11 cellular contexts compared by ENCODE assay signal in genomic region chr14:52906141-52906601, GRCh38. TPM values are rescaled to one million over a fixed set of nuclear protein-coding genes. Genes with fewer than 3 reads are reported as not detected.
DNase-seq lines count a peak whose midpoint lies in the region; ATAC-seq, FAIRE-seq and TF ChIP-seq lines count a peak whose summit lies in the region.
"Had no signal": no experiment of that assay in that cellular context is flagged by ENCODE, and none has a peak within 500 bp of the region (broad histone marks: within the 10 kb centered on the region; RNA-seq: fewer than 3 reads in every experiment).

No MANE protein-coding gene starts in this region.

- dilution Hi-C loops in mammary epithelial cell (cut with HindIII; ENCODE audit: low sequenced_read_pairs) (no loop called here), keratinocyte (cut with MboI; ENCODE audit: extremely low pct_ligation_motif_present, low sequenced_read_pairs) (no loop called here)

- H3K27me3 ChIP-seq in mammary epithelial cell (ENCODE audit: insufficient read depth, low read length) (no peaks in the 10 kb centered on the region), keratinocyte (ENCODE audit: control insufficient read depth, extremely low read depth, insufficient read depth, low read length) (no peaks in the 10 kb centered on the region), transverse colon (no peaks in the 10 kb centered on the region)

- TF ChIP-seq POLR2A in transverse colon (IDR thresholded peaks at IDR 0.05) = no peak

- FAIRE-seq in keratinocyte (lab: Jason Lieb, UNC) = peak; percentile 71

- H3K4me2 ChIP-seq in mammary epithelial cell (ENCODE audit: insufficient read depth, low read depth, low read length) (peak overlapping the region; percentile 55), keratinocyte (ENCODE audit: control insufficient read depth, extremely low read depth, insufficient read depth, low read depth, low read length) (peak overlapping the region; percentile 87)

- no peaks in the 10 kb centered on the region for H4K20me1 ChIP-seq in mammary epithelial cell (ENCODE audit: insufficient read depth, low read length)
- H4K20me1 ChIP-seq in keratinocyte (ENCODE audit: control insufficient read depth, extremely low read depth, insufficient read depth, low read length) = no peaks in the 10 kb centered on the region

- ATAC-seq in GM19328 (IDR thresholded peaks at IDR 0.05; ENCODE audit: unreplicated experiment) = no peak
- no peak for ATAC-seq in GM18868 (IDR thresholded peaks at IDR 0.05; ENCODE audit: unreplicated experiment)
- ATAC-seq in GM19452 (IDR thresholded peaks at IDR 0.05; ENCODE audit: unreplicated experiment) = no peak
- ATAC-seq: activated T-cell treated with anti-CD3 and anti-CD28 coated beads, Interleukin-2, amount 50 U/mL, for 72 hours; naive thymus-derived CD8-positive, alpha-beta T cell had no signal

- TF ChIP-seq CTCF in mammary epithelial cell (conservative IDR thresholded peaks at IDR 0.05 in 1 of 2, IDR thresholded peaks at IDR 0.05 in 1 of 2; ENCODE audit: extremely low read depth in 1 of 2, insufficient read depth in 1 of 2, low read depth in 1 of 2, low read length in 2 of 2) (no peak), keratinocyte (optimal IDR thresholded peaks at IDR 0.05 in 1 of 3, IDR thresholded peaks at IDR 0.05 in 1 of 3, conservative IDR thresholded peaks at IDR 0.05 in 1 of 3; ENCODE audit: extremely low read depth in 1 of 3, insufficient read depth in 2 of 3, low read length in 3 of 3) (no peak), transverse colon (IDR thresholded peaks at IDR 0.05) (no peak)

- CTCF ChIA-PET in mammary epithelial cell (lab: Charles Lee; ENCODE audit: low non-redundant PET) = interaction anchor here (0.5 to 0.7 kb wide), 3 partner anchors 53 to 1442 kb away, joined by 3 to 7 read pairs (median 4); no protein-coding TSS in a partner anchor

- WGBS in mammary epithelial cell (ENCODE audit: low coverage, missing lambda C conversion rate) = 57% methylated on average over 3 of the region's 3 CpGs
- WGBS in transverse colon (ENCODE audit: low coverage in 1 of 2), 2 donors = 58 to 74% methylated on average over 3 of the region's 3 CpGs

- peaks cover 26% of the 10 kb centered on the region for H3K4me1 ChIP-seq in mammary epithelial cell (ENCODE audit: insufficient read depth, low read length)
- peaks cover 28% of the 10 kb centered on the region for H3K4me1 ChIP-seq in keratinocyte (ENCODE audit: control insufficient read depth, extremely low read depth, insufficient read depth, low read length)
- H3K4me1 ChIP-seq in transverse colon = peaks cover 0 to 31% (median 14%) of the 10 kb centered on the region in 4 donors

- H3K9ac ChIP-seq in mammary epithelial cell (ENCODE audit: insufficient read depth, low read length) (no peak overlapping the region), keratinocyte (ENCODE audit: control insufficient read depth, extremely low read depth, insufficient read depth, low read length) (peak overlapping the region; percentile 34)

- H3K79me2 ChIP-seq in mammary epithelial cell (ENCODE audit: insufficient read depth, low read length) = peaks cover 28% of the 10 kb centered on the region
- H3K79me2 ChIP-seq in keratinocyte (ENCODE audit: control insufficient read depth, insufficient read depth, low read length) = no peaks in the 10 kb centered on the region

- intact Hi-C loops in mammary epithelial cell (cut with micrococcal nuclease) = no loop called here
- intact Hi-C loops in transverse colon (cut with DNase I; ENCODE audit: low total_unique reads) = no loop called here

- peak; percentile 85 for DNase-seq in HS-5 (ENCODE audit: low read depth)
- DNase-seq in mammary epithelial cell = peak; percentile 83
- peak; percentile 44 for DNase-seq in keratinocyte (ENCODE audit: low read depth, low spot score)
- DNase-seq in transverse colon = no peak
- no peak for DNase-seq in amygdala (lab: John Stamatoyannopoulos, UW)
- DNase-seq: activated T-cell treated with anti-CD3 and anti-CD28 coated beads, Interleukin-2, amount 50 U/mL, for 72 hours; naive thymus-derived CD8-positive, alpha-beta T cell; NCI-H2029 treated with DMSO at 0.1 percent for 48 hours had no signal

- H3K27ac ChIP-seq in mammary epithelial cell (ENCODE audit: insufficient read depth, low read depth, low read length) (peak overlapping the region; percentile 18), keratinocyte (ENCODE audit: control insufficient read depth, insufficient read depth, low read length) (peak overlapping the region; percentile 78), transverse colon (peak overlapping the region; percentile 27 to 65 (median 48))

- H3K36me3 ChIP-seq in mammary epithelial cell (ENCODE audit: insufficient read depth, low read length) = peaks cover 3% of the 10 kb centered on the region
- H3K36me3 ChIP-seq in keratinocyte (ENCODE audit: control insufficient read depth in 2 of 2, extremely low read depth in 1 of 2, insufficient read depth in 2 of 2, low read length in 2 of 2) = peaks cover 0 to 4% of the 10 kb centered on the region in 2 experiments
- H3K36me3 ChIP-seq in transverse colon = no peaks in the 10 kb centered on the region

- no peaks in the 10 kb centered on the region for H3K9me3 ChIP-seq in mammary epithelial cell (replicated peaks; ENCODE audit: insufficient read depth, low read length)
- H3K9me3 ChIP-seq in keratinocyte (ENCODE audit: control insufficient read depth, low read depth, low read length) = no peaks in the 10 kb centered on the region
- no peaks in the 10 kb centered on the region for H3K9me3 ChIP-seq in transverse colon

- no TSS peak for BruUV-seq in mammary epithelial cell (replicated peaks; lab: Mats Ljungman, UMichigan)

- no peaks in the 10 kb centered on the region for H3K9me1 ChIP-seq in keratinocyte (ENCODE audit: control insufficient read depth, extremely low read depth, insufficient read depth, low read length)

- peak overlapping the region; percentile 24 for H2AFZ ChIP-seq in mammary epithelial cell (ENCODE audit: low read depth, low read length)
- H2AFZ ChIP-seq in keratinocyte (ENCODE audit: control insufficient read depth, low read length) = peak overlapping the region; percentile 75

- H3K4me3 ChIP-seq in mammary epithelial cell (replicated peaks in 1 of 3; ENCODE audit: insufficient read depth in 1 of 3, low read depth in 2 of 3, low read length in 3 of 3) = peak overlapping the region in 1 of 3 experiments; percentile 32
- H3K4me3 ChIP-seq in keratinocyte (ENCODE audit: control insufficient read depth in 2 of 3, extremely low read depth in 1 of 3, insufficient read depth in 2 of 3, low read depth in 1 of 3, low read length in 3 of 3) = peak overlapping the region in 2 of 3 experiments; percentile 31 to 34
- no peak overlapping the region for H3K4me3 ChIP-seq in transverse colon

- no peak for TF ChIP-seq EP300 in transverse colon (IDR thresholded peaks at IDR 0.05; ENCODE audit: low read depth)

- in situ Hi-C loops in mammary epithelial cell (cut with MboI; ENCODE audit: low sequenced_read_pairs in 2 of 2) (no loop called here), transverse colon (cut with MboI; ENCODE audit: low pct_ligation_motif_present in 1 of 4, low pct_unique_long_range_greater_than_20kb in 1 of 4, low sequenced_read_pairs in 3 of 4) (no loop called here)

RNA-seq across cellular contexts. Expression of gene FERMT2, which starts 44.7 kb away (rescaled TPM):
- total RNA-seq in mammary epithelial cell (10 to 100 TPM; 25.9 to 86.0 TPM), transverse colon (100 to 1,000 TPM in 1 of 4 donors, 10 to 100 TPM in 3; 38.6 to 186 (median 62.7) TPM)
- polyA plus RNA-seq in mammary epithelial cell (15.3 TPM), keratinocyte (9.7 to 19.6 TPM (median 15.0 TPM) in 3 replicates)
- polyA minus RNA-seq in mammary epithelial cell (32.9 TPM), keratinocyte (8.0 to 16.8 TPM (median 10.6 TPM) in 3 replicates)
- 23.4 TPM for polyA plus RNA-seq in keratinocyte (2011; ENCODE audit: low read depth)
- polyA plus RNA-seq in keratinocyte (2011; cell fraction: cytosol; rRNA removed) = 10.9 and 20.5 TPM in 2 replicates
- polyA plus RNA-seq in keratinocyte (2011; cell fraction: nucleus; rRNA removed) = 23.4 and 34.5 TPM in 2 replicates
- polyA plus RNA-seq in keratinocyte (2012; ENCODE audit: low replicate concordance) = 6.4 and 12.0 TPM in 2 replicates
- 13.6 TPM for polyA minus RNA-seq in keratinocyte (2011; cell fraction: cytosol; rRNA and poly(A)+ RNA removed)
- polyA minus RNA-seq in keratinocyte (2011; cell fraction: nucleus; rRNA and poly(A)+ RNA removed) = 12.3 and 21.5 TPM in 2 replicates
- polyA plus RNA-seq: naive thymus-derived CD8-positive, alpha-beta T cell had no signal

Comparison
In these comparisons a context has a peak if more than half of its experiments do, and no peak if none do; other contexts are left out.
1. DNase-seq: peak in HS-5 (single experiment), mammary epithelial cell (single experiment) and keratinocyte (single experiment); none in transverse colon (single experiment) and amygdala (0 of 56).
2. H3K27ac ChIP-seq: peak in every context shown above with its lines; median percentile 78 in keratinocyte; 48 in transverse colon; 18 in mammary epithelial cell.
3. H3K4me3 ChIP-seq: peak in keratinocyte (2 of 3); none in transverse colon (0 of 4).